19 cellular contexts compared by ENCODE assay signal in the genomic region with DNA sequence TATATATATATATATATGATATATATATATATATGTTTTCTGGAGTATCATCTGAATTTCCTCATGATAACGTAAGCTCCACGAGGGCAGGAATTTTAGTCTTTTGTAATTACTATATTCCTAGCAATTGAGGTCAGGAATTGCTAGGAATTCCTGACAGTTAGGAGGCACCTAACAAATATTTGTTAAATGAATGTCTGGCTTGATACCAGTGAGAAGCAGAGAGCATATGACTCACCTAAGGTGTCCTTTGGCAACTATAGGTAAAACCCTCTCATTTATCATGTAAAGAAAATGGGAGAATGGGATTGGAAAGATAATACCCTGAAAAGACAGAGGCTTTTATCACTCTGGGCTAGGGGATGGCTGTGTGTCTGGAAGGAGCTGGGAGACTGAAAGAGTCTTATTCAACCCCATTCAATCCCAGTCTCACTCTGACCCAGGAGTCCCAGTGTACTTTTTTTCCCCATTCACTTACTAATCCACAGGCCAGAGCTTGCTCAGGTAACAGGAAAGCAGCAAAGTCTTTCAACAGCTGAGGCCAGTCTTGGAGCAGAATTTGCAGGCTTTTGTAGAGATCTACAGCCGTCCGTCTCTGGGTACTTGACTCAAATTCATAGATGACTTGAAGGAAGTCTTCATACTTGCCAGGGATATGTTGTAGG.
"Had no signal": no experiment of that assay in that cellular context is flagged by ENCODE, and none has a peak within 500 bp of the region (broad histone marks: within the 10 kb centered on the region; RNA-seq: fewer than 3 reads in every experiment).

No MANE protein-coding gene starts in this region.

- H3K4me3 ChIP-seq: esophagus muscularis mucosa, ovary, testis had no signal

- H3K36me3 ChIP-seq: ovary had no signal

- H3K27ac Mint-ChIP-seq: activated CD8-positive, alpha-beta memory T cell treated with anti-CD3 and anti-CD28 coated beads, Interleukin-2, amount 10 ng/mL, durations not matched to agents 7 days and 5 days; activated naive CD8-positive, alpha-beta T cell treated with anti-CD3 and anti-CD28 coated beads, Interleukin-2, amount 10 ng/mL, durations not matched to agents 7 days and 5 days had no signal

- H3K4me3 Mint-ChIP-seq: activated CD8-positive, alpha-beta memory T cell treated with anti-CD3 and anti-CD28 coated beads, Interleukin-2, amount 10 ng/mL, durations not matched to agents 7 days and 5 days; activated naive CD8-positive, alpha-beta T cell treated with anti-CD3 and anti-CD28 coated beads, Interleukin-2, amount 10 ng/mL, durations not matched to agents 7 days and 5 days; neural crest cell; stimulated activated naive CD8-positive, alpha-beta T cell treated with anti-CD3 and anti-CD28 coated beads, Interleukin-15, Interleukin-2, amounts not matched to agents 100 ng/mL and 50 ng/mL, for 24 hours; T-cell had no signal

- DNase-seq: activated CD4-positive, alpha-beta T cell treated with anti-CD3 and anti-CD28 coated beads for 1 hour; activated CD4-positive, alpha-beta T cell treated with anti-CD3 and anti-CD28 coated beads, Interleukin-2, amount 50 U/mL, for 48 hours; activated CD8-positive, alpha-beta memory T cell treated with anti-CD3 and anti-CD28 coated beads, Interleukin-2, amount 10 ng/mL, durations not matched to agents 7 days and 5 days; activated gamma-delta T cell treated with Interleukin-2 at 50 U/mL for 16 hours; activated naive CD8-positive, alpha-beta T cell treated with anti-CD3 and anti-CD28 coated beads, Interleukin-2, amount 10 ng/mL, durations not matched to agents 7 days and 5 days; activated T-cell treated with anti-CD3 and anti-CD28 coated beads, Interleukin-2, amount 50 U/mL, for 48 hours; dermis blood vessel endothelial cell; glutamatergic neuron; kidney; left ventricle myocardium superior; ovary; stimulated activated CD4-positive, alpha-beta T cell treated with anti-CD3 and anti-CD28 coated beads, Interleukin-4, amount 100 ng/mL, for 1 hour; stimulated activated CD8-positive, alpha-beta memory T cell treated with anti-CD3 and anti-CD28 coated beads, Interleukin-4, amount 100 ng/mL, for 48 hours; T-cell; T1000; testis had no signal

- ATAC-seq: activated CD8-positive, alpha-beta memory T cell treated with anti-CD3 and anti-CD28 coated beads, Interleukin-2, amount 10 ng/mL, durations not matched to agents 7 days and 5 days; left ventricle myocardium superior; T-cell had no signal

- H3K9me3 Mint-ChIP-seq: activated naive CD8-positive, alpha-beta T cell treated with anti-CD3 and anti-CD28 coated beads, Interleukin-2, amount 10 ng/mL, durations not matched to agents 7 days and 5 days; neural crest cell; stimulated activated naive CD8-positive, alpha-beta T cell treated with anti-CD3 and anti-CD28 coated beads, Interleukin-15, Interleukin-2, amounts not matched to agents 100 ng/mL and 50 ng/mL, for 24 hours; T-cell had no signal

- H3K4me1 Mint-ChIP-seq: activated CD8-positive, alpha-beta memory T cell treated with anti-CD3 and anti-CD28 coated beads, Interleukin-2, amount 10 ng/mL, durations not matched to agents 7 days and 5 days; activated naive CD8-positive, alpha-beta T cell treated with anti-CD3 and anti-CD28 coated beads, Interleukin-2, amount 10 ng/mL, durations not matched to agents 7 days and 5 days; T-cell had no signal

- H3K27ac ChIP-seq: esophagus muscularis mucosa, ovary, testis had no signal

- FAIRE-seq: kidney had no signal

- H3K9me3 ChIP-seq: esophagus muscularis mucosa, ovary, testis had no signal

- H3K27me3 ChIP-seq: esophagus muscularis mucosa, ovary, testis had no signal

- H3K4me1 ChIP-seq: esophagus muscularis mucosa, testis had no signal

- H3K27me3 Mint-ChIP-seq: activated CD8-positive, alpha-beta memory T cell treated with anti-CD3 and anti-CD28 coated beads, Interleukin-2, amount 10 ng/mL, durations not matched to agents 7 days and 5 days; activated naive CD8-positive, alpha-beta T cell treated with anti-CD3 and anti-CD28 coated beads, Interleukin-2, amount 10 ng/mL, durations not matched to agents 7 days and 5 days; stimulated activated naive CD8-positive, alpha-beta T cell treated with anti-CD3 and anti-CD28 coated beads, Interleukin-15, Interleukin-2, amounts not matched to agents 100 ng/mL and 50 ng/mL, for 24 hours; T-cell had no signal
